Comparison of ENCODE assay signal across 30 cellular contexts in the genomic region with DNA sequence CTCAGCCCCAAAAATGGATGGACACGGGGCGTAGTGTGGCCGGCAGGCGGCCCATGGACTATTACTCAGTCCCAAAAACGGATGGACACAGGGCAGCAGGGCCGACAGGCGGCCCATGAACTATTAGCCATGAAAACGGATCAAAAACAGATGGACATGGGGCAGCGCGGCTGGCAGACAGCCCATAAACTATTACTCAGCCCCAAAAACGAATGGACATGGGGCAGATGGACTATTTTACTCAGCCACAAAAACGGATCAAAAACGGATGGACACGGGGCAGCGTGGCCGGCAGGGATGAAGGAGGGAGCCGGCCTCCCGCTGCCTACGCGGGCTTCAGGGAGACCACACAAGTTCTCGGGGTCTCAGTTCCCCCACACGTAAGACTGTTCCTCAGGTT. TPM values are rescaled to one million over a fixed set of nuclear protein-coding genes. Genes with fewer than 3 reads are reported as not detected.
A peak's percentile ranks its signal among the peaks of the same experiment; 100 is the strongest.
DNase-seq lines count a peak whose midpoint lies in the region; FAIRE-seq and TF ChIP-seq lines count a peak whose summit lies in the region.
"Had no signal": no experiment of that assay in that cellular context is flagged by ENCODE, and none has a peak within 500 bp of the region (broad histone marks: within the 10 kb centered on the region; RNA-seq: fewer than 3 reads in every experiment).

No MANE protein-coding gene starts in this region.

- TF ChIP-seq CTCF in right atrium auricular region (IDR thresholded peaks at IDR 0.05) (no peak), fibroblast of mammary gland (conservative IDR thresholded peaks at IDR 0.05; ENCODE audit: control insufficient read depth, insufficient read depth, low read depth, low read length) (no peak), osteoblast (IDR thresholded peaks at IDR 0.05; ENCODE audit: extremely low read depth, low read depth, low read length) (no peak), CD14-positive monocyte (IDR thresholded peaks at IDR 0.05) (no peak), H9 (conservative IDR thresholded peaks at IDR 0.05) (no peak)

- peak; percentile 46 for DNase-seq in cardiac septum (ENCODE audit: low spot score)
- DNase-seq in right atrium auricular region (ENCODE audit: low spot score) = no peak
- DNase-seq in fibroblast of mammary gland (ENCODE audit: low read depth) = peak; percentile 67
- peak; percentile 86 for DNase-seq in osteoblast (ENCODE audit: insufficient read length, low spot score, missing footprints)
- no peak for DNase-seq in urothelium cell line (ENCODE audit: low spot score)
- DNase-seq in CD14-positive monocyte (ENCODE audit: low spot score) = no peak
- no peak for DNase-seq in H9
- no peak for DNase-seq in SK-N-DZ (ENCODE audit: low spot score)
- DNase-seq: AML-193, DMS 273 treated with DMSO at 0.1 percent for 48 hours, DMS79, EL, GDM1, MM.1S, NCI-H1048, NCI-H1417, NCI-H1694, NCI-H2029 treated with DMSO at 0.1 percent for 48 hours, NCI-H2227 treated with DMSO at 0.1 percent for 48 hours, NCI-H526 treated with DMSO at 0.1 percent for 48 hours, SHP77 treated with DMSO at 0.1 percent for 48 hours had no signal

- H3K36me3 ChIP-seq in right atrium auricular region (no peaks in the 10 kb centered on the region), osteoblast (ENCODE audit: insufficient read depth, low read length) (no peaks in the 10 kb centered on the region)

- H2BK120ac ChIP-seq in H9 (ENCODE audit: low read depth, low read length, poor library complexity, severe bottlenecking) = no peak overlapping the region

- FAIRE-seq in urothelium cell line (lab: Jason Lieb, UNC) = peak; percentile 72
- FAIRE-seq: GM12878, GM19239, H54 had no signal

- H4K5ac ChIP-seq in H9 (ENCODE audit: insufficient read length, low read depth, low read length) = no peak overlapping the region

- no peak overlapping the region for H3K14ac ChIP-seq in H9 (ENCODE audit: insufficient read depth, low read length)

- no peak overlapping the region for H2BK15ac ChIP-seq in H9 (ENCODE audit: low read depth, low read length)

- H2BK20ac ChIP-seq in H9 (ENCODE audit: low read depth, low read length, poor library complexity, severe bottlenecking) = no peak overlapping the region

- peaks cover 3% of the 10 kb centered on the region for H3K79me1 ChIP-seq in H9 (ENCODE audit: insufficient read depth, low read depth, low read length, poor library complexity, severe bottlenecking)

- H3K23me2 ChIP-seq in H9 (ENCODE audit: insufficient read length, low read depth, low read length, poor library complexity, severe bottlenecking) = no peaks in the 10 kb centered on the region

- intact Hi-C loops in cardiac septum (cut with DNase I) (loop anchor here (5.0 kb wide), 1 partner anchor 33 kb away; a partner anchor contains a TSS), CD14-positive monocyte (cut with micrococcal nuclease) (no loop called here)

- peaks cover 0 to 3% (median 1%) of the 10 kb centered on the region in 3 donors for H3K27me3 Mint-ChIP-seq in CD14-positive monocyte (ENCODE audit: low read depth in 3 of 3)
- H3K27me3 Mint-ChIP-seq in H9 (ENCODE audit: low read depth) = no peaks in the 10 kb centered on the region
- H3K27me3 Mint-ChIP-seq: CD8-positive, alpha-beta memory T cell; IgD-negative memory B cell had no signal

- no peak overlapping the region for H4K8ac ChIP-seq in H9 (replicated peaks; ENCODE audit: insufficient read length, low read depth, low read length)

- no peak overlapping the region for H3K9ac ChIP-seq in H9 (ENCODE audit: extremely low read depth, insufficient read length, low read length)
- H3K9ac ChIP-seq: KMS-11 had no signal

- peaks cover 0 to 27% of the 10 kb centered on the region in 2 donors for H3K4me1 ChIP-seq in right atrium auricular region
- H3K4me1 ChIP-seq in osteoblast (ENCODE audit: insufficient read depth, low read length) = peaks cover 33% of the 10 kb centered on the region
- H3K4me1 ChIP-seq in H9 (ENCODE audit: insufficient read depth, low read length) = no peaks in the 10 kb centered on the region

- H3K27ac Mint-ChIP-seq in CD14-positive monocyte = peak overlapping the region in 1 of 7 donors; percentile 35
- H3K27ac Mint-ChIP-seq in H9 = peak overlapping the region in 1 of 3 experiments; percentile 37; a peak in 2 of 7 replicates
- H3K27ac Mint-ChIP-seq: CD8-positive, alpha-beta memory T cell; IgD-negative memory B cell had no signal

- H3K4me3 ChIP-seq in right atrium auricular region (no peak overlapping the region), fibroblast of mammary gland (ENCODE audit: control insufficient read depth, low read depth, low read length) (no peak overlapping the region), osteoblast (ENCODE audit: insufficient read depth, low read length) (peak overlapping the region; percentile 10)
- H3K4me3 ChIP-seq: GM12878, SK-N-MC had no signal

- H3K23ac ChIP-seq in H9 (ENCODE audit: insufficient read length, low read depth, low read length) = no peak overlapping the region

- no peak overlapping the region for H3K18ac ChIP-seq in H9 (ENCODE audit: insufficient read length, low read depth, low read length)

- H3K27me3 ChIP-seq in right atrium auricular region = no peaks in the 10 kb centered on the region
- H3K27me3 ChIP-seq in osteoblast (ENCODE audit: insufficient read depth, low read length) = no peaks in the 10 kb centered on the region
- H3K27me3 ChIP-seq in H9 (ENCODE audit: insufficient read depth, low read length) = no peaks in the 10 kb centered on the region

- H3K4me3 Mint-ChIP-seq in CD14-positive monocyte (no peak overlapping the region), H9 (no peak overlapping the region)
- H3K4me3 Mint-ChIP-seq: CD8-positive, alpha-beta memory T cell; IgD-negative memory B cell had no signal

- H3K4ac ChIP-seq in H9 (ENCODE audit: low read depth, low read length) = no peak overlapping the region

- H4K91ac ChIP-seq in H9 (ENCODE audit: insufficient read length, low read depth, low read length) = no peak overlapping the region

- H2AFZ ChIP-seq in osteoblast (ENCODE audit: low read length) (peak overlapping the region; percentile 35), H9 (ENCODE audit: low read length) (no peak overlapping the region)

- no peaks in the 10 kb centered on the region for H4K20me1 ChIP-seq in osteoblast (ENCODE audit: insufficient read depth, low read length)
- H4K20me1 ChIP-seq in H9 (ENCODE audit: control insufficient read depth, insufficient read depth, insufficient read length) = no peaks in the 10 kb centered on the region

- no peak overlapping the region for H2AK5ac ChIP-seq in H9 (ENCODE audit: insufficient read length, low read length)

- H3K4me1 Mint-ChIP-seq in CD14-positive monocyte (peaks cover 6% of the 10 kb centered on the region), H9 (peaks cover 15 to 25% of the 10 kb centered on the region in 2 experiments)

- H2BK5ac ChIP-seq in H9 (ENCODE audit: insufficient read length, low read length) = no peak overlapping the region

- H3K36me3 Mint-ChIP-seq in CD14-positive monocyte (no peaks in the 10 kb centered on the region), H9 (ENCODE audit: insufficient read depth in 1 of 3, low read depth in 3 of 3) (peaks cover 7 to 23% (median 18%) of the 10 kb centered on the region in 3 experiments)
- H3K36me3 Mint-ChIP-seq: IgD-negative memory B cell had no signal

- no CpG with 5 or more reads among the region's 22 CpGs for WGBS in H9 (ENCODE audit: extremely low coverage, insufficient read length, low lambda C conversion rate)

- no peaks in the 10 kb centered on the region for H3K9me3 ChIP-seq in right atrium auricular region
- H3K9me3 ChIP-seq in osteoblast (ENCODE audit: low read depth, low read length) = no peaks in the 10 kb centered on the region
- H3K9me3 ChIP-seq in H9 (ENCODE audit: control insufficient read depth, low read depth, low read length) = no peaks in the 10 kb centered on the region

- H3T11ph ChIP-seq in H9 (ENCODE audit: low read length) = no peak overlapping the region

- H3K4me2 ChIP-seq in osteoblast (ENCODE audit: insufficient read depth, low read length) (peak overlapping the region; percentile 18), H9 (ENCODE audit: insufficient read depth, insufficient read length, low read length) (no peak overlapping the region)
- H3K4me2 ChIP-seq: KMS-11 had no signal

- peaks cover 45% of the 10 kb centered on the region for H3K79me2 ChIP-seq in osteoblast (ENCODE audit: insufficient read depth, low read length)
- H3K79me2 ChIP-seq in H9 (ENCODE audit: insufficient read depth, low read length) = peaks cover 8% of the 10 kb centered on the region; the same call in 1 of the 2 replicates

- H3K27ac ChIP-seq in right atrium auricular region (no peak overlapping the region), osteoblast (ENCODE audit: low read depth, low read length) (no peak overlapping the region), H9 (ENCODE audit: insufficient read length, low read depth, low read length) (no peak overlapping the region)
- H3K27ac ChIP-seq: C4-2B, KMS-11, RWPE1, SK-N-MC had no signal

- H3K9me3 Mint-ChIP-seq in CD14-positive monocyte (peaks cover 2 to 11% (median 5%) of the 10 kb centered on the region in 7 donors), H9 (peaks cover 0 to 7% of the 10 kb centered on the region in 2 experiments; a peak in 4 of 5 replicates)
- H3K9me3 Mint-ChIP-seq: CD8-positive, alpha-beta memory T cell; IgD-negative memory B cell had no signal

- no peak overlapping the region for H3K56ac ChIP-seq in H9 (ENCODE audit: insufficient read length, low read depth, low read length)

- no peak overlapping the region for H2BK12ac ChIP-seq in H9 (ENCODE audit: insufficient read length, low read depth, low read length)

RNA-seq across cellular contexts. Expression of a gene that starts 32.9 kb away (rescaled TPM):
- total RNA-seq in cardiac septum = 2.9 TPM
- total RNA-seq in right atrium auricular region = 1 to 10 TPM; 4.6 to 6.9 TPM
- 10.3 and 10.5 TPM in 2 replicates for total RNA-seq in osteoblast
- 1 to 10 TPM in 1 of 2 donors, under 1 TPM in 1; 0.35 to 4.1 TPM for polyA plus RNA-seq in CD14-positive monocyte
- total RNA-seq in H9 (2021) = 0.22 TPM in 1 of 2 replicates, not detected in the other
- polyA plus RNA-seq in SK-N-DZ (2014; cell fraction: cytosol; rRNA removed) = 0.46 and 0.47 TPM in 2 replicates
- polyA plus RNA-seq in SK-N-DZ (2014; cell fraction: nucleus; rRNA removed) = 0.67 and 0.89 TPM in 2 replicates
- total RNA-seq: CD8-positive, alpha-beta memory T cell had no signal

RNA-seq across cellular contexts. Expression of a gene that starts 39.2 kb away (rescaled TPM):
- 8.8 TPM for total RNA-seq in cardiac septum
- 10 to 100 TPM; 10.2 to 16.2 TPM for total RNA-seq in right atrium auricular region
- total RNA-seq in osteoblast = 11.8 and 13.0 TPM in 2 replicates
- polyA plus RNA-seq in CD14-positive monocyte = 10 to 100 TPM; 30.6 to 35.1 TPM
- 11.1 and 13.7 TPM in 2 replicates for total RNA-seq in H9 (2021)
- polyA plus RNA-seq in SK-N-DZ (2014; cell fraction: cytosol; rRNA removed) = 19.3 and 25.0 TPM in 2 replicates
- polyA plus RNA-seq in SK-N-DZ (2014; cell fraction: nucleus; rRNA removed) = 16.4 and 26.1 TPM in 2 replicates

Comparison
In these comparisons a context has a peak if more than half of its experiments do, and no peak if none do; other contexts are left out.
1. DNase-seq: peak in cardiac septum (single experiment), fibroblast of mammary gland (single experiment) and osteoblast (single experiment); none in right atrium auricular region (single experiment), urothelium cell line (single experiment), CD14-positive monocyte (single experiment), H9 (single experiment) and SK-N-DZ (single experiment).